ENCODE assay signal across 1 cellular context in genomic region chr19:54439174-54439851, GRCh38.
TF ChIP-seq lines count a peak whose summit lies in the region.

No MANE protein-coding gene starts in this region.

TF ChIP-seq in HepG2, 621 proteins besides CTCF, POLR2A, EP300 and RAD21:
- TF ChIP-seq ZBTB38 (CRISPR knock-in tag; IDR thresholded peaks at IDR 0.05) (peak; percentile 91), ZBTB7A (CRISPR knock-in tag; IDR thresholded peaks at IDR 0.05) (no peak), MBD4 (IDR thresholded peaks at IDR 0.05; ENCODE audit: borderline replicate concordance, low read length) (no peak), ZNF687 (CRISPR knock-in tag; IDR thresholded peaks at IDR 0.05) (peak; percentile 39), ZMYM2 (CRISPR knock-in tag; IDR thresholded peaks at IDR 0.05) (no peak), FLYWCH1 (CRISPR knock-in tag; IDR thresholded peaks at IDR 0.05) (no peak), XRCC5 (optimal IDR thresholded peaks at IDR 0.05; ENCODE audit: low read length) (peak; percentile 54), ZFYVE20 (CRISPR knock-in tag; IDR thresholded peaks at IDR 0.05; ENCODE audit: borderline replicate concordance, low read depth) (no peak), HMGXB4 (CRISPR knock-in tag; IDR thresholded peaks at IDR 0.05; ENCODE audit: borderline replicate concordance in 1 of 2, low read depth in 1 of 2) (0 out of 4 replicates have a peak, but pooled peaks of 1 of the 2 experiments have one; percentile 46), ZNF644 (CRISPR knock-in tag; IDR thresholded peaks at IDR 0.05; ENCODE audit: low read depth) (no peak), ZNF280B (CRISPR knock-in tag; IDR thresholded peaks at IDR 0.05; ENCODE audit: borderline replicate concordance) (no peak), SMC3 (IDR thresholded peaks at IDR 0.05; ENCODE audit: low read length) (peak; percentile 28; the same call in 1 of the 2 replicates), STAG1 (CRISPR knock-in tag; IDR thresholded peaks at IDR 0.05) (peak; percentile 65), U2AF2 (IDR thresholded peaks at IDR 0.05; ENCODE audit: low read depth, low read length) (no peak), ATF6 (CRISPR knock-in tag; conservative IDR thresholded peaks at IDR 0.05) (no peak), ZBTB7B (CRISPR knock-in tag; IDR thresholded peaks at IDR 0.05) (0 out of 2 replicates have a peak, but pooled peaks have one; percentile 26), BCL3 (CRISPR knock-in tag; IDR thresholded peaks at IDR 0.05) (no peak), MYC (CRISPR knock-in tag; IDR thresholded peaks at IDR 0.05; ENCODE audit: borderline replicate concordance) (0 out of 2 replicates have a peak, but pooled peaks have one; percentile 24), NKX3-1 (CRISPR knock-in tag; IDR thresholded peaks at IDR 0.05) (no peak), ZNF878 (CRISPR knock-in tag; IDR thresholded peaks at IDR 0.05) (no peak), ZBTB33 (CRISPR knock-in tag; IDR thresholded peaks at IDR 0.05) (peak; percentile 96), NBN (conservative IDR thresholded peaks at IDR 0.05) (no peak), SALL1 (CRISPR knock-in tag; IDR thresholded peaks at IDR 0.05) (peak; percentile 25; the same call in 1 of the 2 replicates), PRDM4 (CRISPR knock-in tag; IDR thresholded peaks at IDR 0.05; ENCODE audit: borderline replicate concordance) (no peak), MXI1 (IDR thresholded peaks at IDR 0.05; ENCODE audit: borderline replicate concordance, low read depth, low read length) (no peak), MED1 (CRISPR knock-in tag; IDR thresholded peaks at IDR 0.05) (no peak), FOXM1 (CRISPR knock-in tag; IDR thresholded peaks at IDR 0.05) (no peak), HOXA3 (CRISPR knock-in tag; IDR thresholded peaks at IDR 0.05) (no peak), REL (CRISPR knock-in tag; conservative IDR thresholded peaks at IDR 0.05) (no peak), RBM39 (IDR thresholded peaks at IDR 0.05; ENCODE audit: low read depth, low read length, poor library complexity, severe bottlenecking) (peak; percentile 26), CENPX (CRISPR knock-in tag; IDR thresholded peaks at IDR 0.05) (no peak), STAT5B (CRISPR knock-in tag; IDR thresholded peaks at IDR 0.05) (no peak), ZNF33A (CRISPR knock-in tag; IDR thresholded peaks at IDR 0.05; ENCODE audit: borderline replicate concordance) (no peak), ZNF317 (CRISPR knock-in tag; IDR thresholded peaks at IDR 0.05) (no peak), KDM2A (CRISPR knock-in tag; IDR thresholded peaks at IDR 0.05; ENCODE audit: borderline replicate concordance, low read depth) (peak; percentile 52; the same call in 1 of the 2 replicates)
